Comparison of ENCODE assay signal across 17 cellular contexts in genomic region chr11:120219935-120220746, GRCh38. TPM values are rescaled to one million over a fixed set of nuclear protein-coding genes. Genes with fewer than 3 reads are reported as not detected.
DNase-seq lines count a peak whose midpoint lies in the region; ATAC-seq and TF ChIP-seq lines count a peak whose summit lies in the region.
"Had no signal": no experiment of that assay in that cellular context is flagged by ENCODE, and none has a peak within 500 bp of the region (broad histone marks: within the 10 kb centered on the region; RNA-seq: fewer than 3 reads in every experiment).

No MANE protein-coding gene starts in this region.

- H3K27me3 ChIP-seq in esophagus squamous epithelium: no peaks in the 10 kb centered on the region
- H3K27me3 ChIP-seq in sigmoid colon: no peaks in the 10 kb centered on the region
- H3K27me3 ChIP-seq: ovary, testis had no signal

- DNase-seq in stimulated activated naive CD8-positive, alpha-beta T cell treated with anti-CD3 and anti-CD28 coated beads, Interleukin-15, Interleukin-2, amounts not matched to agents 100 U/mL and 50 U/mL, for 24 hours: no peak
- DNase-seq in stimulated activated naive CD8-positive, alpha-beta T cell treated with anti-CD3 and anti-CD28 coated beads, Interleukin-15, amount 100 ng/mL, for 72 hours: no peak
- DNase-seq in esophagus squamous epithelium (lab: John Stamatoyannopoulos, UW): no peak
- no peak for DNase-seq in sigmoid colon
- no peak for DNase-seq in NCI-H748 (lab: John Stamatoyannopoulos, UW; ENCODE audit: unreplicated experiment)
- no peak for DNase-seq in endothelial cell (ENCODE audit: low spot score)
- DNase-seq in NCI-H82 treated with DMSO at 0.1 percent for 48 hours (lab: John Stamatoyannopoulos, UW; ENCODE audit: unreplicated experiment): no peak
- DNase-seq: activated CD4-positive, alpha-beta T cell treated with anti-CD3 and anti-CD28 coated beads, Interleukin-2, amount 10 ng/mL, durations not matched to agents 7 days and 5 days; DMS 273 treated with DMSO at 0.1 percent for 48 hours; NCI-H146; testis had no signal

- H3K4me1 ChIP-seq in esophagus squamous epithelium (peaks cover 33 to 100% (median 65%) of the 10 kb centered on the region in 3 donors), sigmoid colon (peaks cover 0 to 72% (median 38%) of the 10 kb centered on the region in 4 donors)

- intact Hi-C loops in esophagus squamous epithelium (cut with DNase I) (no loop called here), sigmoid colon (cut with DNase I) (no loop called here)

- no peak overlapping the region for H3K4me3 Mint-ChIP-seq in stimulated activated naive CD8-positive, alpha-beta T cell treated with anti-CD3 and anti-CD28 coated beads, Interleukin-15, amount 100 ng/mL, for 72 hours
- H3K4me3 Mint-ChIP-seq in endothelial cell (ENCODE audit: unreplicated experiment): no peak overlapping the region
- H3K4me3 Mint-ChIP-seq: activated CD4-positive, alpha-beta T cell treated with anti-CD3 and anti-CD28 coated beads, Interleukin-2, amount 10 ng/mL, durations not matched to agents 7 days and 5 days; CD14-positive monocyte had no signal

- peak; percentile 21 for ATAC-seq in stimulated activated naive CD8-positive, alpha-beta T cell treated with anti-CD3 and anti-CD28 coated beads, Interleukin-15, Interleukin-2, amounts not matched to agents 100 U/mL and 50 U/mL, for 24 hours
- ATAC-seq in stimulated activated naive CD8-positive, alpha-beta T cell treated with anti-CD3 and anti-CD28 coated beads, Interleukin-15, amount 100 ng/mL, for 72 hours: no peak
- ATAC-seq in GM21423 (IDR thresholded peaks at IDR 0.05; ENCODE audit: unreplicated experiment): no peak

- H3K4me3 ChIP-seq in esophagus squamous epithelium: no peak overlapping the region
- no peak overlapping the region for H3K4me3 ChIP-seq in sigmoid colon
- H3K4me3 ChIP-seq: coronary artery, ovary, testis had no signal

- peaks cover 0 to 3% (median 0%) of the 10 kb centered on the region in 3 donors for H3K36me3 ChIP-seq in esophagus squamous epithelium
- no peaks in the 10 kb centered on the region for H3K36me3 ChIP-seq in sigmoid colon
- H3K36me3 ChIP-seq: ovary had no signal

- no peaks in the 10 kb centered on the region for H3K9me3 Mint-ChIP-seq in stimulated activated naive CD8-positive, alpha-beta T cell treated with anti-CD3 and anti-CD28 coated beads, Interleukin-15, amount 100 ng/mL, for 72 hours
- no peaks in the 10 kb centered on the region for H3K9me3 Mint-ChIP-seq in endothelial cell (ENCODE audit: unreplicated experiment)
- H3K9me3 Mint-ChIP-seq: activated CD4-positive, alpha-beta T cell treated with anti-CD3 and anti-CD28 coated beads, Interleukin-2, amount 10 ng/mL, durations not matched to agents 7 days and 5 days; CD14-positive monocyte had no signal

- TF ChIP-seq POLR2A in esophagus squamous epithelium (IDR thresholded peaks at IDR 0.05) (no peak), sigmoid colon (IDR thresholded peaks at IDR 0.05) (no peak)

- 71 to 74% methylated on average over 6 to 8 of the region's 9 CpGs for WGBS in esophagus squamous epithelium, 2 donors
- WGBS in sigmoid colon, 2 donors: 62 to 70% methylated on average over 9 of the region's 9 CpGs

- H3K4me1 Mint-ChIP-seq in stimulated activated naive CD8-positive, alpha-beta T cell treated with anti-CD3 and anti-CD28 coated beads, Interleukin-15, amount 100 ng/mL, for 72 hours: peaks cover 26% of the 10 kb centered on the region
- peaks cover 21% of the 10 kb centered on the region for H3K4me1 Mint-ChIP-seq in endothelial cell (ENCODE audit: unreplicated experiment)

- H3K9me3 ChIP-seq in esophagus squamous epithelium: no peaks in the 10 kb centered on the region
- H3K9me3 ChIP-seq in sigmoid colon: no peaks in the 10 kb centered on the region
- H3K9me3 ChIP-seq: ovary, testis had no signal

- peak overlapping the region in 3 of 4 donors; percentile 44 to 67 (median 58) for H3K27ac ChIP-seq in esophagus squamous epithelium
- peak overlapping the region; percentile 62 to 72 (median 68) for H3K27ac ChIP-seq in sigmoid colon
- H3K27ac ChIP-seq: epithelial cell of prostate, testis had no signal

- no peak overlapping the region for H3K27ac Mint-ChIP-seq in stimulated activated naive CD8-positive, alpha-beta T cell treated with anti-CD3 and anti-CD28 coated beads, Interleukin-15, amount 100 ng/mL, for 72 hours
- H3K27ac Mint-ChIP-seq in endothelial cell (ENCODE audit: unreplicated experiment): no peak overlapping the region
- H3K27ac Mint-ChIP-seq: activated CD4-positive, alpha-beta T cell treated with anti-CD3 and anti-CD28 coated beads, Interleukin-2, amount 10 ng/mL, durations not matched to agents 7 days and 5 days had no signal

- peaks cover 7% of the 10 kb centered on the region for H3K36me3 Mint-ChIP-seq in endothelial cell (ENCODE audit: low read depth, unreplicated experiment)

- H3K27me3 Mint-ChIP-seq in stimulated activated naive CD8-positive, alpha-beta T cell treated with anti-CD3 and anti-CD28 coated beads, Interleukin-15, amount 100 ng/mL, for 72 hours: no peaks in the 10 kb centered on the region
- peaks cover 7% of the 10 kb centered on the region for H3K27me3 Mint-ChIP-seq in endothelial cell (ENCODE audit: unreplicated experiment)

- TF ChIP-seq CTCF in esophagus squamous epithelium (IDR thresholded peaks at IDR 0.05): no peak
- no peak for TF ChIP-seq CTCF in sigmoid colon (IDR thresholded peaks at IDR 0.05)
- no peak for TF ChIP-seq CTCF in endothelial cell (IDR thresholded peaks at IDR 0.05; ENCODE audit: unreplicated experiment)

- TF ChIP-seq EP300 in sigmoid colon (IDR thresholded peaks at IDR 0.05): no peak

RNA-seq across cellular contexts. Expression of gene OAF, which starts 9.3 kb away (rescaled TPM):
- 10 to 100 TPM in 3 of 4 donors, 1 to 10 TPM in 1; 7.4 to 49.0 (median 14.3) TPM for total RNA-seq in esophagus squamous epithelium
- total RNA-seq in sigmoid colon: 10 to 100 TPM; 23.5 to 44.3 (median 41.2) TPM
- polyA plus RNA-seq in sigmoid colon: 10 to 100 TPM; 51.2 to 94.3 (median 74.7) TPM
- total RNA-seq in endothelial cell (ENCODE audit: unreplicated experiment): 15.5 TPM

RNA-seq across cellular contexts. Expression of gene POU2F3, which starts 19.8 kb away (rescaled TPM):
- 1 to 10 TPM in 3 of 4 donors, not detected in 1; 1.1 to 2.9 (median 1.5) TPM for total RNA-seq in esophagus squamous epithelium
- not detected for total RNA-seq in sigmoid colon
- 1 to 10 TPM in 2 of 3 donors, under 1 TPM in 1; 0.92 to 1.8 (median 1.3) TPM for polyA plus RNA-seq in sigmoid colon
- total RNA-seq in endothelial cell (ENCODE audit: unreplicated experiment): 0.97 TPM
- total RNA-seq: activated CD4-positive, alpha-beta T cell treated with anti-CD3 and anti-CD28 coated beads, Interleukin-2, amount 10 ng/mL, durations not matched to agents 7 days and 5 days; left lobe of liver had no signal
